In the genomic region with DNA sequence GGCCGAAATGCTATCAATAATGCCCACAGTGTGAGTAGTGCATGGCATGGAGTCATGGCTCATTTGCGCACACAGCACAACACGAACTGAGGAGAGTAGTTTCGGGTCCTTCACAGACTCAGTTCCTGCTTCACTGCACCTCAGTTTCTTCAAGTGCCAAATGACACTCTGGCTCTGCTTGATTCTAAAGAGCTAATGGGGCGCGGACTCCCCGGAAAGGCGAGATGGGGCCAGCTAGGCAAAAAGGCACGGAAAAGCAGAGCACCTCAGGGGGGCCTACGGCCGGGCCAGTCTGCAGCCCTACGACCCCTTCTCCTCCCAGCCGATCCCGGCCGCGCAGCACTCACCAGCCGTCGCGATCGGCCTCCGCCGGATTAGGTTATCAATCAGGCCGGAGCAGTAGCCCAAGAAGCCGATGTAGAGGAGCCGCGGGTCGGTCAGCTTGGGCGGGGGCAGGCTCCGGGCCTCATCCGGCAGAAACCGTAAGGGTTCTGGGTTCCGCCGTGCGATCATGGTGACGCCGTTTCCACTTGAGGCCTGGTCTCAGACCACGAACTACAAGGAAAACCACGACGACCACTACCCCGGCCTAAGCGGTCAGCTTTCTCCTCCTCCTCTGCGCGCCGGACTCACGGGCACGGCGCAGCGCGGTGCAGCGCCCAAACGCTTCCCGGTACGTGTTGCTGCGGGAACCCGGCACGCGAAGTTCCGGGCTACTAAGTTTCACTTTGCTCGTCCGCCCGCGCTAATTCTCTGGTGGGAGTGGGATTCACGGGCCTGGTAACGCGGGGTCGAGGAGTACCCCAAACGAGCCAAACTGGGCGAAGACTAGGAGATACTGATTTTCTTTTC, we compare ENCODE assay signal across 1 cellular context.
TF ChIP-seq lines count a peak whose summit lies in the region.

A gene (minus strand): TSS at position 631 of the 852 bp plus-strand sequence. CDS start 118 bp downstream, at position 513.

TF ChIP-seq in K562, 482 proteins besides CTCF, POLR2A, EP300 and RAD21 (continued from another document and continues in another):
- TF ChIP-seq, protein P1, sequence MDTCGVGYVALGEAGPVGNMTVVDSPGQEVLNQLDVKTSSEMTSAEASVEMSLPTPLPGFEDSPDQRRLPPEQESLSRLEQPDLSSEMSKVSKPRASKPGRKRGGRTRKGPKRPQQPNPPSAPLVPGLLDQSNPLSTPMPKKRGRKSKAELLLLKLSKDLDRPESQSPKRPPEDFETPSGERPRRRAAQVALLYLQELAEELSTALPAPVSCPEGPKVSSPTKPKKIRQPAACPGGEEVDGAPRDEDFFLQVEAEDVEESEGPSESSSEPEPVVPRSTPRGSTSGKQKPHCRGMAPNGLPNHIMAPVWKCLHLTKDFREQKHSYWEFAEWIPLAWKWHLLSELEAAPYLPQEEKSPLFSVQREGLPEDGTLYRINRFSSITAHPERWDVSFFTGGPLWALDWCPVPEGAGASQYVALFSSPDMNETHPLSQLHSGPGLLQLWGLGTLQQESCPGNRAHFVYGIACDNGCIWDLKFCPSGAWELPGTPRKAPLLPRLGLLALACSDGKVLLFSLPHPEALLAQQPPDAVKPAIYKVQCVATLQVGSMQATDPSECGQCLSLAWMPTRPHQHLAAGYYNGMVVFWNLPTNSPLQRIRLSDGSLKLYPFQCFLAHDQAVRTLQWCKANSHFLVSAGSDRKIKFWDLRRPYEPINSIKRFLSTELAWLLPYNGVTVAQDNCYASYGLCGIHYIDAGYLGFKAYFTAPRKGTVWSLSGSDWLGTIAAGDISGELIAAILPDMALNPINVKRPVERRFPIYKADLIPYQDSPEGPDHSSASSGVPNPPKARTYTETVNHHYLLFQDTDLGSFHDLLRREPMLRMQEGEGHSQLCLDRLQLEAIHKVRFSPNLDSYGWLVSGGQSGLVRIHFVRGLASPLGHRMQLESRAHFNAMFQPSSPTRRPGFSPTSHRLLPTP (IDR thresholded peaks at IDR 0.05; ENCODE audit: borderline replicate concordance, extremely low read depth, insufficient read length) = no peak
- TF ChIP-seq CBX3 (IDR thresholded peaks at IDR 0.05; ENCODE audit: borderline replicate concordance in 1 of 2, low read length in 2 of 2) (peak in 1 of 2 experiments; percentile 85; a peak in 1 of 3 replicates), HIVEP1 (CRISPR knock-in tag; IDR thresholded peaks at IDR 0.05) (no peak), STAT5A (IDR thresholded peaks at IDR 0.05; ENCODE audit: borderline replicate concordance, low read length) (no peak), ZNF830 (CRISPR knock-in tag; IDR thresholded peaks at IDR 0.05) (no peak), ZNF707 (CRISPR knock-in tag; conservative IDR thresholded peaks at IDR 0.05) (no peak), ZKSCAN1 (IDR thresholded peaks at IDR 0.05; ENCODE audit: low read depth, low read length) (peak; percentile 73), YBX1 (IDR thresholded peaks at IDR 0.05) (no peak), ADNP (tag; IDR thresholded peaks at IDR 0.05) (no peak), ETV6 (IDR thresholded peaks at IDR 0.05; ENCODE audit: borderline replicate concordance in 1 of 2, low read depth in 2 of 2, low read length in 1 of 2) (no peak), ETV6 (CRISPR knock-in tag; IDR thresholded peaks at IDR 0.05; ENCODE audit: borderline replicate concordance) (no peak), TRIM28 (IDR thresholded peaks at IDR 0.05) (no peak), RBM15 (IDR thresholded peaks at IDR 0.05; ENCODE audit: insufficient read depth, low read length) (no peak), ZBTB1 (CRISPR knock-in tag; IDR thresholded peaks at IDR 0.05; ENCODE audit: borderline replicate concordance, low read depth) (peak; percentile 92), C11orf30 (IDR thresholded peaks at IDR 0.05; ENCODE audit: low read depth) (peak; percentile 94), ZEB2 (IDR thresholded peaks at IDR 0.05) (peak; percentile 96), FOXA3 (CRISPR knock-in tag; conservative IDR thresholded peaks at IDR 0.05 in 1 of 2, IDR thresholded peaks at IDR 0.05 in 1 of 2) (no peak), SP1 (CRISPR knock-in tag; IDR thresholded peaks at IDR 0.05) (no peak), NR2C2 (CRISPR knock-in tag; IDR thresholded peaks at IDR 0.05) (peak; percentile 63; the same call in 1 of the 2 replicates), NR2C2 (tag; IDR thresholded peaks at IDR 0.05) (0 out of 2 replicates have a peak, but pooled peaks have one; percentile 27), ZNF121 (CRISPR knock-in tag; conservative IDR thresholded peaks at IDR 0.05) (no peak), ZC3H4 (CRISPR knock-in tag; IDR thresholded peaks at IDR 0.05; ENCODE audit: borderline replicate concordance) (no peak), ZNF76 (CRISPR knock-in tag; IDR thresholded peaks at IDR 0.05; ENCODE audit: borderline replicate concordance) (no peak), FOXK2 (conservative IDR thresholded peaks at IDR 0.05 in 1 of 2, IDR thresholded peaks at IDR 0.05 in 1 of 2; ENCODE audit: low read depth in 2 of 2) (peak; percentile 90 to 92), ZNF239 (CRISPR knock-in tag; IDR thresholded peaks at IDR 0.05) (no peak), CBFA2T2 (conservative IDR thresholded peaks at IDR 0.05) (no peak), FOXM1 (IDR thresholded peaks at IDR 0.05; ENCODE audit: low read depth) (no peak), FOXM1 (CRISPR knock-in tag; IDR thresholded peaks at IDR 0.05; ENCODE audit: low read depth) (no peak), RBM17 (IDR thresholded peaks at IDR 0.05; ENCODE audit: borderline replicate concordance, low read depth, low read length) (no peak)
- TF ChIP-seq, protein P2, sequence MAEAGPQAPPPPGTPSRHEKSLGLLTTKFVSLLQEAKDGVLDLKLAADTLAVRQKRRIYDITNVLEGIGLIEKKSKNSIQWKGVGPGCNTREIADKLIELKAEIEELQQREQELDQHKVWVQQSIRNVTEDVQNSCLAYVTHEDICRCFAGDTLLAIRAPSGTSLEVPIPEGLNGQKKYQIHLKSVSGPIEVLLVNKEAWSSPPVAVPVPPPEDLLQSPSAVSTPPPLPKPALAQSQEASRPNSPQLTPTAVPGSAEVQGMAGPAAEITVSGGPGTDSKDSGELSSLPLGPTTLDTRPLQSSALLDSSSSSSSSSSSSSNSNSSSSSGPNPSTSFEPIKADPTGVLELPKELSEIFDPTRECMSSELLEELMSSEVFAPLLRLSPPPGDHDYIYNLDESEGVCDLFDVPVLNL (CRISPR knock-in tag; IDR thresholded peaks at IDR 0.05; ENCODE audit: low read depth) = no peak
- TF ChIP-seq, protein P3, sequence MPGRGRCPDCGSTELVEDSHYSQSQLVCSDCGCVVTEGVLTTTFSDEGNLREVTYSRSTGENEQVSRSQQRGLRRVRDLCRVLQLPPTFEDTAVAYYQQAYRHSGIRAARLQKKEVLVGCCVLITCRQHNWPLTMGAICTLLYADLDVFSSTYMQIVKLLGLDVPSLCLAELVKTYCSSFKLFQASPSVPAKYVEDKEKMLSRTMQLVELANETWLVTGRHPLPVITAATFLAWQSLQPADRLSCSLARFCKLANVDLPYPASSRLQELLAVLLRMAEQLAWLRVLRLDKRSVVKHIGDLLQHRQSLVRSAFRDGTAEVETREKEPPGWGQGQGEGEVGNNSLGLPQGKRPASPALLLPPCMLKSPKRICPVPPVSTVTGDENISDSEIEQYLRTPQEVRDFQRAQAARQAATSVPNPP (IDR thresholded peaks at IDR 0.05; ENCODE audit: borderline replicate concordance, insufficient read depth, insufficient read length) = no peak
- TF ChIP-seq, protein P4, sequence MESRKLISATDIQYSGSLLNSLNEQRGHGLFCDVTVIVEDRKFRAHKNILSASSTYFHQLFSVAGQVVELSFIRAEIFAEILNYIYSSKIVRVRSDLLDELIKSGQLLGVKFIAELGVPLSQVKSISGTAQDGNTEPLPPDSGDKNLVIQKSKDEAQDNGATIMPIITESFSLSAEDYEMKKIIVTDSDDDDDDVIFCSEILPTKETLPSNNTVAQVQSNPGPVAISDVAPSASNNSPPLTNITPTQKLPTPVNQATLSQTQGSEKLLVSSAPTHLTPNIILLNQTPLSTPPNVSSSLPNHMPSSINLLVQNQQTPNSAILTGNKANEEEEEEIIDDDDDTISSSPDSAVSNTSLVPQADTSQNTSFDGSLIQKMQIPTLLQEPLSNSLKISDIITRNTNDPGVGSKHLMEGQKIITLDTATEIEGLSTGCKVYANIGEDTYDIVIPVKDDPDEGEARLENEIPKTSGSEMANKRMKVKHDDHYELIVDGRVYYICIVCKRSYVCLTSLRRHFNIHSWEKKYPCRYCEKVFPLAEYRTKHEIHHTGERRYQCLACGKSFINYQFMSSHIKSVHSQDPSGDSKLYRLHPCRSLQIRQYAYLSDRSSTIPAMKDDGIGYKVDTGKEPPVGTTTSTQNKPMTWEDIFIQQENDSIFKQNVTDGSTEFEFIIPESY (CRISPR knock-in tag; IDR thresholded peaks at IDR 0.05) = no peak
- TF ChIP-seq, protein P5, sequence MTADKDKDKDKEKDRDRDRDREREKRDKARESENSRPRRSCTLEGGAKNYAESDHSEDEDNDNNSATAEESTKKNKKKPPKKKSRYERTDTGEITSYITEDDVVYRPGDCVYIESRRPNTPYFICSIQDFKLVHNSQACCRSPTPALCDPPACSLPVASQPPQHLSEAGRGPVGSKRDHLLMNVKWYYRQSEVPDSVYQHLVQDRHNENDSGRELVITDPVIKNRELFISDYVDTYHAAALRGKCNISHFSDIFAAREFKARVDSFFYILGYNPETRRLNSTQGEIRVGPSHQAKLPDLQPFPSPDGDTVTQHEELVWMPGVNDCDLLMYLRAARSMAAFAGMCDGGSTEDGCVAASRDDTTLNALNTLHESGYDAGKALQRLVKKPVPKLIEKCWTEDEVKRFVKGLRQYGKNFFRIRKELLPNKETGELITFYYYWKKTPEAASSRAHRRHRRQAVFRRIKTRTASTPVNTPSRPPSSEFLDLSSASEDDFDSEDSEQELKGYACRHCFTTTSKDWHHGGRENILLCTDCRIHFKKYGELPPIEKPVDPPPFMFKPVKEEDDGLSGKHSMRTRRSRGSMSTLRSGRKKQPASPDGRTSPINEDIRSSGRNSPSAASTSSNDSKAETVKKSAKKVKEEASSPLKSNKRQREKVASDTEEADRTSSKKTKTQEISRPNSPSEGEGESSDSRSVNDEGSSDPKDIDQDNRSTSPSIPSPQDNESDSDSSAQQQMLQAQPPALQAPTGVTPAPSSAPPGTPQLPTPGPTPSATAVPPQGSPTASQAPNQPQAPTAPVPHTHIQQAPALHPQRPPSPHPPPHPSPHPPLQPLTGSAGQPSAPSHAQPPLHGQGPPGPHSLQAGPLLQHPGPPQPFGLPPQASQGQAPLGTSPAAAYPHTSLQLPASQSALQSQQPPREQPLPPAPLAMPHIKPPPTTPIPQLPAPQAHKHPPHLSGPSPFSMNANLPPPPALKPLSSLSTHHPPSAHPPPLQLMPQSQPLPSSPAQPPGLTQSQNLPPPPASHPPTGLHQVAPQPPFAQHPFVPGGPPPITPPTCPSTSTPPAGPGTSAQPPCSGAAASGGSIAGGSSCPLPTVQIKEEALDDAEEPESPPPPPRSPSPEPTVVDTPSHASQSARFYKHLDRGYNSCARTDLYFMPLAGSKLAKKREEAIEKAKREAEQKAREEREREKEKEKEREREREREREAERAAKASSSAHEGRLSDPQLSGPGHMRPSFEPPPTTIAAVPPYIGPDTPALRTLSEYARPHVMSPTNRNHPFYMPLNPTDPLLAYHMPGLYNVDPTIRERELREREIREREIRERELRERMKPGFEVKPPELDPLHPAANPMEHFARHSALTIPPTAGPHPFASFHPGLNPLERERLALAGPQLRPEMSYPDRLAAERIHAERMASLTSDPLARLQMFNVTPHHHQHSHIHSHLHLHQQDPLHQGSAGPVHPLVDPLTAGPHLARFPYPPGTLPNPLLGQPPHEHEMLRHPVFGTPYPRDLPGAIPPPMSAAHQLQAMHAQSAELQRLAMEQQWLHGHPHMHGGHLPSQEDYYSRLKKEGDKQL (CRISPR knock-in tag; IDR thresholded peaks at IDR 0.05; ENCODE audit: borderline replicate concordance) = no peak
- TF ChIP-seq, protein P6, sequence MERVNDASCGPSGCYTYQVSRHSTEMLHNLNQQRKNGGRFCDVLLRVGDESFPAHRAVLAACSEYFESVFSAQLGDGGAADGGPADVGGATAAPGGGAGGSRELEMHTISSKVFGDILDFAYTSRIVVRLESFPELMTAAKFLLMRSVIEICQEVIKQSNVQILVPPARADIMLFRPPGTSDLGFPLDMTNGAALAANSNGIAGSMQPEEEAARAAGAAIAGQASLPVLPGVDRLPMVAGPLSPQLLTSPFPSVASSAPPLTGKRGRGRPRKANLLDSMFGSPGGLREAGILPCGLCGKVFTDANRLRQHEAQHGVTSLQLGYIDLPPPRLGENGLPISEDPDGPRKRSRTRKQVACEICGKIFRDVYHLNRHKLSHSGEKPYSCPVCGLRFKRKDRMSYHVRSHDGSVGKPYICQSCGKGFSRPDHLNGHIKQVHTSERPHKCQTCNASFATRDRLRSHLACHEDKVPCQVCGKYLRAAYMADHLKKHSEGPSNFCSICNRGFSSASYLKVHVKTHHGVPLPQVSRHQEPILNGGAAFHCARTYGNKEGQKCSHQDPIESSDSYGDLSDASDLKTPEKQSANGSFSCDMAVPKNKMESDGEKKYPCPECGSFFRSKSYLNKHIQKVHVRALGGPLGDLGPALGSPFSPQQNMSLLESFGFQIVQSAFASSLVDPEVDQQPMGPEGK (CRISPR knock-in tag; IDR thresholded peaks at IDR 0.05; ENCODE audit: borderline replicate concordance) = no peak
- TF ChIP-seq, protein P7, sequence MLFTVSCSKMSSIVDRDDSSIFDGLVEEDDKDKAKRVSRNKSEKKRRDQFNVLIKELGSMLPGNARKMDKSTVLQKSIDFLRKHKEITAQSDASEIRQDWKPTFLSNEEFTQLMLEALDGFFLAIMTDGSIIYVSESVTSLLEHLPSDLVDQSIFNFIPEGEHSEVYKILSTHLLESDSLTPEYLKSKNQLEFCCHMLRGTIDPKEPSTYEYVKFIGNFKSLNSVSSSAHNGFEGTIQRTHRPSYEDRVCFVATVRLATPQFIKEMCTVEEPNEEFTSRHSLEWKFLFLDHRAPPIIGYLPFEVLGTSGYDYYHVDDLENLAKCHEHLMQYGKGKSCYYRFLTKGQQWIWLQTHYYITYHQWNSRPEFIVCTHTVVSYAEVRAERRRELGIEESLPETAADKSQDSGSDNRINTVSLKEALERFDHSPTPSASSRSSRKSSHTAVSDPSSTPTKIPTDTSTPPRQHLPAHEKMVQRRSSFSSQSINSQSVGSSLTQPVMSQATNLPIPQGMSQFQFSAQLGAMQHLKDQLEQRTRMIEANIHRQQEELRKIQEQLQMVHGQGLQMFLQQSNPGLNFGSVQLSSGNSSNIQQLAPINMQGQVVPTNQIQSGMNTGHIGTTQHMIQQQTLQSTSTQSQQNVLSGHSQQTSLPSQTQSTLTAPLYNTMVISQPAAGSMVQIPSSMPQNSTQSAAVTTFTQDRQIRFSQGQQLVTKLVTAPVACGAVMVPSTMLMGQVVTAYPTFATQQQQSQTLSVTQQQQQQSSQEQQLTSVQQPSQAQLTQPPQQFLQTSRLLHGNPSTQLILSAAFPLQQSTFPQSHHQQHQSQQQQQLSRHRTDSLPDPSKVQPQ (CRISPR knock-in tag; IDR thresholded peaks at IDR 0.05; ENCODE audit: borderline replicate concordance) = no peak
